1 cellular context compared by ENCODE assay signal in the genomic region with DNA sequence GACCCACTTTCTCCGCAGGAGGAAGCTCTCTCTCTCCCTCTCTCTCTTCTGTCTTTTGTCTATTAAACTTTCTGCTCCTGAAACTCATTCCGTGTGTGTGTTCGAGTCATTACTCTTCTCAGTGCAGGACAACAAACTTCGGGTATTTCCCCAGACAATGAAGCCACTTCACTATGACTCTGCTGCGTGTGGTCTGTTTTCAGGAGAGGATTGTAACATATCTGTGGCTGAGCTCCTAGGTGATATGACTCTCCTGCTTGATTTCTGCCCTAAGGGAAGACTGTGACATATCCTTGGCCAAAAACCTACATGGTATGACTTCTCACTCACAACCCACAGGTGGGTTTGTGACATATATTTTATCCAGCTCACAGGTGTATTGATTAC.
TF ChIP-seq lines count a peak whose summit lies in the region.

No MANE protein-coding gene starts in this region.

TF ChIP-seq in GM12878, 131 proteins besides CTCF, POLR2A, EP300 and RAD21:
- TF ChIP-seq MEF2B (IDR thresholded peaks at IDR 0.05; ENCODE audit: partially characterized antibody, poor library complexity, severe bottlenecking) (no peak), ZNF24 (IDR thresholded peaks at IDR 0.05) (no peak), POLR2AphosphoS2 (IDR thresholded peaks at IDR 0.05; ENCODE audit: low read depth, low read length) (no peak), CBX3 (IDR thresholded peaks at IDR 0.05; ENCODE audit: borderline replicate concordance, low read depth) (no peak), ASH2L (IDR thresholded peaks at IDR 0.05; ENCODE audit: borderline replicate concordance, low read depth) (no peak), MYB (IDR thresholded peaks at IDR 0.05; ENCODE audit: borderline replicate concordance, low read depth, low read length) (no peak), MTA2 (IDR thresholded peaks at IDR 0.05; ENCODE audit: low read depth) (no peak), JUNB (IDR thresholded peaks at IDR 0.05) (no peak)
- TF ChIP-seq, protein P1, sequence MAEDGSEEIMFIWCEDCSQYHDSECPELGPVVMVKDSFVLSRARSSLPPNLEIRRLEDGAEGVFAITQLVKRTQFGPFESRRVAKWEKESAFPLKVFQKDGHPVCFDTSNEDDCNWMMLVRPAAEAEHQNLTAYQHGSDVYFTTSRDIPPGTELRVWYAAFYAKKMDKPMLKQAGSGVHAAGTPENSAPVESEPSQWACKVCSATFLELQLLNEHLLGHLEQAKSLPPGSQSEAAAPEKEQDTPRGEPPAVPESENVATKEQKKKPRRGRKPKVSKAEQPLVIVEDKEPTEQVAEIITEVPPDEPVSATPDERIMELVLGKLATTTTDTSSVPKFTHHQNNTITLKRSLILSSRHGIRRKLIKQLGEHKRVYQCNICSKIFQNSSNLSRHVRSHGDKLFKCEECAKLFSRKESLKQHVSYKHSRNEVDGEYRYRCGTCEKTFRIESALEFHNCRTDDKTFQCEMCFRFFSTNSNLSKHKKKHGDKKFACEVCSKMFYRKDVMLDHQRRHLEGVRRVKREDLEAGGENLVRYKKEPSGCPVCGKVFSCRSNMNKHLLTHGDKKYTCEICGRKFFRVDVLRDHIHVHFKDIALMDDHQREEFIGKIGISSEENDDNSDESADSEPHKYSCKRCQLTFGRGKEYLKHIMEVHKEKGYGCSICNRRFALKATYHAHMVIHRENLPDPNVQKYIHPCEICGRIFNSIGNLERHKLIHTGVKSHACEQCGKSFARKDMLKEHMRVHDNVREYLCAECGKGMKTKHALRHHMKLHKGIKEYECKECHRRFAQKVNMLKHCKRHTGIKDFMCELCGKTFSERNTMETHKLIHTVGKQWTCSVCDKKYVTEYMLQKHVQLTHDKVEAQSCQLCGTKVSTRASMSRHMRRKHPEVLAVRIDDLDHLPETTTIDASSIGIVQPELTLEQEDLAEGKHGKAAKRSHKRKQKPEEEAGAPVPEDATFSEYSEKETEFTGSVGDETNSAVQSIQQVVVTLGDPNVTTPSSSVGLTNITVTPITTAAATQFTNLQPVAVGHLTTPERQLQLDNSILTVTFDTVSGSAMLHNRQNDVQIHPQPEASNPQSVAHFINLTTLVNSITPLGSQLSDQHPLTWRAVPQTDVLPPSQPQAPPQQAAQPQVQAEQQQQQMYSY (CRISPR knock-in tag; IDR thresholded peaks at IDR 0.05), result no peak
- TF ChIP-seq, protein P2, sequence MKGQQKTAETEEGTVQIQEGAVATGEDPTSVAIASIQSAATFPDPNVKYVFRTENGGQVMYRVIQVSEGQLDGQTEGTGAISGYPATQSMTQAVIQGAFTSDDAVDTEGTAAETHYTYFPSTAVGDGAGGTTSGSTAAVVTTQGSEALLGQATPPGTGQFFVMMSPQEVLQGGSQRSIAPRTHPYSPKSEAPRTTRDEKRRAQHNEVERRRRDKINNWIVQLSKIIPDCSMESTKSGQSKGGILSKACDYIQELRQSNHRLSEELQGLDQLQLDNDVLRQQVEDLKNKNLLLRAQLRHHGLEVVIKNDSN (IDR thresholded peaks at IDR 0.05; ENCODE audit: borderline replicate concordance, extremely low read length, insufficient read depth, low read depth, low read length), result no peak
- TF ChIP-seq, protein P3, sequence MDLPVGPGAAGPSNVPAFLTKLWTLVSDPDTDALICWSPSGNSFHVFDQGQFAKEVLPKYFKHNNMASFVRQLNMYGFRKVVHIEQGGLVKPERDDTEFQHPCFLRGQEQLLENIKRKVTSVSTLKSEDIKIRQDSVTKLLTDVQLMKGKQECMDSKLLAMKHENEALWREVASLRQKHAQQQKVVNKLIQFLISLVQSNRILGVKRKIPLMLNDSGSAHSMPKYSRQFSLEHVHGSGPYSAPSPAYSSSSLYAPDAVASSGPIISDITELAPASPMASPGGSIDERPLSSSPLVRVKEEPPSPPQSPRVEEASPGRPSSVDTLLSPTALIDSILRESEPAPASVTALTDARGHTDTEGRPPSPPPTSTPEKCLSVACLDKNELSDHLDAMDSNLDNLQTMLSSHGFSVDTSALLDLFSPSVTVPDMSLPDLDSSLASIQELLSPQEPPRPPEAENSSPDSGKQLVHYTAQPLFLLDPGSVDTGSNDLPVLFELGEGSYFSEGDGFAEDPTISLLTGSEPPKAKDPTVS (IDR thresholded peaks at IDR 0.05; ENCODE audit: low read depth, low read length), result no peak
- TF ChIP-seq, protein P4, sequence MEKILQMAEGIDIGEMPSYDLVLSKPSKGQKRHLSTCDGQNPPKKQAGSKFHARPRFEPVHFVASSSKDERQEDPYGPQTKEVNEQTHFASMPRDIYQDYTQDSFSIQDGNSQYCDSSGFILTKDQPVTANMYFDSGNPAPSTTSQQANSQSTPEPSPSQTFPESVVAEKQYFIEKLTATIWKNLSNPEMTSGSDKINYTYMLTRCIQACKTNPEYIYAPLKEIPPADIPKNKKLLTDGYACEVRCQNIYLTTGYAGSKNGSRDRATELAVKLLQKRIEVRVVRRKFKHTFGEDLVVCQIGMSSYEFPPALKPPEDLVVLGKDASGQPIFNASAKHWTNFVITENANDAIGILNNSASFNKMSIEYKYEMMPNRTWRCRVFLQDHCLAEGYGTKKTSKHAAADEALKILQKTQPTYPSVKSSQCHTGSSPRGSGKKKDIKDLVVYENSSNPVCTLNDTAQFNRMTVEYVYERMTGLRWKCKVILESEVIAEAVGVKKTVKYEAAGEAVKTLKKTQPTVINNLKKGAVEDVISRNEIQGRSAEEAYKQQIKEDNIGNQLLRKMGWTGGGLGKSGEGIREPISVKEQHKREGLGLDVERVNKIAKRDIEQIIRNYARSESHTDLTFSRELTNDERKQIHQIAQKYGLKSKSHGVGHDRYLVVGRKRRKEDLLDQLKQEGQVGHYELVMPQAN (conservative IDR thresholded peaks at IDR 0.05), result no peak
